Comparison of ENCODE assay signal across 10 cellular contexts in genomic region chr2:144479138-144479537, GRCh38. TPM values are rescaled to one million over a fixed set of nuclear protein-coding genes. Genes with fewer than 3 reads are reported as not detected.
A peak's percentile ranks its signal among the peaks of the same experiment; 100 is the strongest.
DNase-seq lines count a peak whose midpoint lies in the region; ATAC-seq, FAIRE-seq and TF ChIP-seq lines count a peak whose summit lies in the region.
"Had no signal": no experiment of that assay in that cellular context is flagged by ENCODE, and none has a peak within 500 bp of the region (broad histone marks: within the 10 kb centered on the region; RNA-seq: fewer than 3 reads in every experiment).

No MANE protein-coding gene starts in this region.

- TF ChIP-seq CTCF in astrocyte of the spinal cord (IDR thresholded peaks at IDR 0.05; ENCODE audit: low read depth, low read length) (no peak), spleen (IDR thresholded peaks at IDR 0.05 in 8 of 11, conservative IDR thresholded peaks at IDR 0.05 in 3 of 11) (no peak)

- 44% methylated on average over 4 of the region's 4 CpGs for WGBS in right cardiac atrium
- WGBS in spleen, 5 donors, result 52 to 64% (median 59%) methylated on average over 4 of the region's 4 CpGs

- peaks cover 12% of the 10 kb centered on the region for H3K4me1 ChIP-seq in right cardiac atrium (ENCODE audit: control insufficient read depth, insufficient read depth, low read length)
- peaks cover 8 to 99% (median 81%) of the 10 kb centered on the region in 6 donors for H3K4me1 ChIP-seq in spleen

- DNase-seq in H54 (ENCODE audit: insufficient read length, low spot score), result no peak
- peak; percentile 55 for DNase-seq in astrocyte of the spinal cord (ENCODE audit: low read depth, low spot score)
- DNase-seq in right cardiac atrium, result no peak
- no peak for DNase-seq in spleen
- no peak for DNase-seq in head of caudate nucleus
- DNase-seq in OCI-M2 (lab: John Stamatoyannopoulos, UW; ENCODE audit: unreplicated experiment), result no peak
- DNase-seq in activated naive CD4-positive, alpha-beta T cell treated with Interleukin-2 at 50 U/mL for 16 hours, result no peak
- DNase-seq: testis had no signal

- intact Hi-C loops in right cardiac atrium (cut with DNase I), result no loop called here
- intact Hi-C loops in spleen (cut with DNase I; ENCODE audit: low total_unique reads), result no loop called here
- intact Hi-C loops in head of caudate nucleus (cut with DNase I), result no loop called here

- FAIRE-seq in H54 (lab: Jason Lieb, UNC), result peak; percentile 38
- FAIRE-seq: GM18507 had no signal

- no peaks in the 10 kb centered on the region for H3K27me3 ChIP-seq in right cardiac atrium (ENCODE audit: control insufficient read depth, insufficient read depth)
- no peaks in the 10 kb centered on the region for H3K27me3 ChIP-seq in spleen (replicated peaks in 1 of 7)
- H3K27me3 ChIP-seq: testis had no signal

- ATAC-seq in right cardiac atrium, result no peak
- ATAC-seq in activated CD4-positive, CD25-positive, alpha-beta regulatory T cell treated with anti-CD3 and anti-CD28 coated beads, Interleukin-2, amount 50 U/mL, for 24 hours, result no peak

- H3K9me3 ChIP-seq in right cardiac atrium (ENCODE audit: control insufficient read depth, low read length) (no peaks in the 10 kb centered on the region), spleen (no peaks in the 10 kb centered on the region)
- H3K9me3 ChIP-seq: testis had no signal

- TF ChIP-seq POLR2A in H54 (IDR thresholded peaks at IDR 0.05; ENCODE audit: low read depth, low read length) (no peak), spleen (IDR thresholded peaks at IDR 0.05) (no peak)

- peaks cover 0 to 43% (median 0%) of the 10 kb centered on the region in 6 donors for H3K36me3 ChIP-seq in spleen

- peak overlapping the region; percentile 94 for H3K27ac ChIP-seq in right cardiac atrium (ENCODE audit: low read length)
- H3K27ac ChIP-seq in spleen, result peak overlapping the region in 5 of 8 donors; percentile 14 to 59 (median 56)
- H3K27ac ChIP-seq: testis had no signal

- in situ Hi-C loops in astrocyte of the spinal cord (cut with HindIII; ENCODE audit: low sequenced_read_pairs), result no loop called here

- no peak overlapping the region for H3K4me3 ChIP-seq in astrocyte of the spinal cord (ENCODE audit: low read depth, low read length)
- no peak overlapping the region for H3K4me3 ChIP-seq in right cardiac atrium (ENCODE audit: low read length)
- no peak overlapping the region for H3K4me3 ChIP-seq in spleen
- H3K4me3 ChIP-seq: testis had no signal

RNA-seq across cellular contexts. Expression of gene ZEB2, which starts 40.8 kb away (rescaled TPM):
- total RNA-seq in right cardiac atrium, result 100 to 1,000 TPM; 132 to 147 (median 141) TPM
- 40.2 TPM for polyA plus RNA-seq in right cardiac atrium
- 100 to 1,000 TPM; 217 to 362 (median 262) TPM for total RNA-seq in spleen
- 10 to 100 TPM; 25.5 to 36.8 (median 28.5) TPM for polyA plus RNA-seq in spleen
